ENCODE assay signal across 8 cellular contexts in the genomic region with DNA sequence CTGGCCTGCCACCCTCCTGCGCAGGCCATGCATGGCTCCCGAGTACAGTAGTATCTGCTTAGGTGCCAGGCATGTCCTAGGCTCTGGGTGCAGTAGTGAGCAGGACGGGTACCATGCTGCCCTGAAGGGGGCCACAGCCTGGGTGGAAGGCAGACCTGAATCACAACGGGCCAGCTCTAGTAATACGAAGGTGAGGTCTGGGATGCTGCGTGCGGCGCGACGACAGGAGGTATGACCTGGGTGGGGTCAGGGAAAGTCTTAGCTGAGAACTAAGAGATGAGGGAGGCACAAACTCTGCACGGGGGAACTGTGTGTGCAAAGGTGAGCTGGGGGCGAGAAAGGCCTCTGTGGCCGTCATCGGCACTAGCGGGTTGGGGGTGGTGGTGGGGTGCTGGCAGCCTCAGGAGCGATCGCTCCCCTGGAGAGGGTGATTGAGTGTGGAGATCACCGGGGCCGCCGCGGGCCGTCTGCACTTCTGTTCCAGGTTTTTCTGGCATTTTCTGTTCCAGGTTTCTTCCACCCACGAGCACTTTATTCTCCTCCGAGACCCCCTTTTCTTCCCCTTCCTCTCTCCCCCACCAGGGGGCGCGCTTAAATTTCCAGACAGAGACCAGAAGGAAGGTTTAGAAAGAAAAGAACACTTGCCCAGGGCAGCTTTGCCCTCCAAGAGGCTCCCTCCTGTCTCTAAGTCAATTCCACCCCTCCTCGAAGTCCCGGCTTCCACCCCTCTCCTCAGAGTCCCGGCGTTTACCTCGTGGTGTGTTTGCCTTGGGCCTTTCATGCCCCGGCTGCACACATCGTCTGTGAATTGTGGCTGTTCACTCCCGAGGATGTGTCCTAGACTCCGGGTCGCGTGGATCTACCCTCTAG. TPM values are rescaled to one million over a fixed set of nuclear protein-coding genes. Genes with fewer than 3 reads are reported as not detected.
DNase-seq lines count a peak whose midpoint lies in the region; ATAC-seq and TF ChIP-seq lines count a peak whose summit lies in the region.

No MANE protein-coding gene starts in this region.

- H3K9me3 ChIP-seq in NT2/D1 (ENCODE audit: insufficient read depth, low read length) (no peaks in the 10 kb centered on the region), neural progenitor cell (ENCODE audit: low read depth) (no peaks in the 10 kb centered on the region), thoracic aorta (no peaks in the 10 kb centered on the region)

- TF ChIP-seq CTCF in natural killer cell (IDR thresholded peaks at IDR 0.05) (peak; percentile 70), epithelial cell of proximal tubule (conservative IDR thresholded peaks at IDR 0.05; ENCODE audit: low read depth, low read length) (peak; percentile 93), neural progenitor cell (IDR thresholded peaks at IDR 0.05) (peak; percentile 89), thoracic aorta (IDR thresholded peaks at IDR 0.05) (peak; percentile 92)

- intact Hi-C loops in natural killer cell (cut with micrococcal nuclease), result loop anchor here (2.0 kb wide), 1 partner anchor 548 kb away; no protein-coding TSS in a partner anchor

- H3K27me3 ChIP-seq in NT2/D1 (ENCODE audit: insufficient read depth, insufficient read length) (no peaks in the 10 kb centered on the region), neural progenitor cell (no peaks in the 10 kb centered on the region), thoracic aorta (replicated peaks; ENCODE audit: insufficient read depth) (no peaks in the 10 kb centered on the region)

- H3K4me1 ChIP-seq in NT2/D1 (ENCODE audit: insufficient read depth, insufficient read length), result peaks cover 13% of the 10 kb centered on the region
- peaks cover 7% of the 10 kb centered on the region for H3K4me1 ChIP-seq in neural progenitor cell
- H3K4me1 ChIP-seq in thoracic aorta (ENCODE audit: control insufficient read depth in 1 of 2, low read depth in 2 of 2), result peaks cover 0 to 8% of the 10 kb centered on the region in 2 donors

- peaks cover 15 to 23% of the 10 kb centered on the region in 2 donors for H3K27me3 Mint-ChIP-seq in natural killer cell (ENCODE audit: low read depth in 2 of 2)
- peaks cover 10 to 14% of the 10 kb centered on the region in 2 donors for H3K27me3 Mint-ChIP-seq in natural killer cell treated with Interleukin-12 subunit alpha and Interleukin-12 subunit beta and Interleukin-15 and Interleukin-18, amount 100 ng/mL, for 72 hours
- peaks cover 8% of the 10 kb centered on the region for H3K27me3 Mint-ChIP-seq in activated CD8-positive, alpha-beta memory T cell treated with anti-CD3 and anti-CD28 coated beads, Interleukin-2, amount 10 ng/mL, durations not matched to agents 7 days and 5 days
- peaks cover 5% of the 10 kb centered on the region for H3K27me3 Mint-ChIP-seq in neural progenitor cell (ENCODE audit: insufficient read depth, low read depth)

- H3K36me3 Mint-ChIP-seq in natural killer cell, result no peaks in the 10 kb centered on the region
- H3K36me3 Mint-ChIP-seq in natural killer cell treated with Interleukin-12 subunit alpha and Interleukin-12 subunit beta and Interleukin-15 and Interleukin-18, amount 100 ng/mL, for 72 hours, result no peaks in the 10 kb centered on the region
- no peaks in the 10 kb centered on the region for H3K36me3 Mint-ChIP-seq in activated CD8-positive, alpha-beta memory T cell treated with anti-CD3 and anti-CD28 coated beads, Interleukin-2, amount 10 ng/mL, durations not matched to agents 7 days and 5 days
- H3K36me3 Mint-ChIP-seq in neural progenitor cell, result peaks cover 8% of the 10 kb centered on the region

- H3K27ac Mint-ChIP-seq in natural killer cell (no peak overlapping the region), neural progenitor cell (peak overlapping the region; percentile 29)
- H3K27ac Mint-ChIP-seq in natural killer cell treated with Interleukin-12 subunit alpha and Interleukin-12 subunit beta and Interleukin-15 and Interleukin-18, amount 100 ng/mL, for 72 hours, result no peak overlapping the region
- H3K27ac Mint-ChIP-seq in activated CD8-positive, alpha-beta memory T cell treated with anti-CD3 and anti-CD28 coated beads, Interleukin-2, amount 10 ng/mL, durations not matched to agents 7 days and 5 days, result no peak overlapping the region

- no peak overlapping the region for H3K4me2 ChIP-seq in neural progenitor cell

- ATAC-seq in natural killer cell, result peak in 2 of 3 donors; percentile 55 to 59
- no peak for ATAC-seq in natural killer cell treated with Interleukin-12 subunit alpha and Interleukin-12 subunit beta and Interleukin-15 and Interleukin-18, amount 100 ng/mL, for 72 hours
- ATAC-seq in activated CD8-positive, alpha-beta memory T cell treated with anti-CD3 and anti-CD28 coated beads, Interleukin-2, amount 10 ng/mL, durations not matched to agents 7 days and 5 days, result peak; percentile 45
- ATAC-seq in thoracic aorta (ENCODE audit: insufficient number of reproducible peaks, low FRiP score, low read depth), result no peak
- no peak for ATAC-seq in GM21360 (IDR thresholded peaks at IDR 0.05; ENCODE audit: unreplicated experiment)

- no peaks in the 10 kb centered on the region for H3K79me2 ChIP-seq in neural progenitor cell (ENCODE audit: low read depth)

- H3K36me3 ChIP-seq in NT2/D1 (ENCODE audit: insufficient read depth, insufficient read length, low read length) (peaks cover 31% of the 10 kb centered on the region), neural progenitor cell (no peaks in the 10 kb centered on the region), thoracic aorta (peaks cover 17% of the 10 kb centered on the region)

- CTCF ChIA-PET in activated CD8-positive, alpha-beta memory T cell treated with anti-CD3 and anti-CD28 coated beads, Interleukin-2, amount 10 ng/mL, durations not matched to agents 7 days and 5 days (lab: Charles Lee), result interaction anchor here (0.6 to 2.7 kb wide), 16 partner anchors 8 to 228 kb away, joined by 3 to 16 read pairs (median 5); a partner anchor contains a TSS

- H3F3A ChIP-seq in neural progenitor cell (ENCODE audit: low read depth), result no peaks in the 10 kb centered on the region

- H3K4me3 Mint-ChIP-seq in natural killer cell (peak overlapping the region; percentile 56), neural progenitor cell (no peak overlapping the region)
- no peak overlapping the region for H3K4me3 Mint-ChIP-seq in natural killer cell treated with Interleukin-12 subunit alpha and Interleukin-12 subunit beta and Interleukin-15 and Interleukin-18, amount 100 ng/mL, for 72 hours
- H3K4me3 Mint-ChIP-seq in activated CD8-positive, alpha-beta memory T cell treated with anti-CD3 and anti-CD28 coated beads, Interleukin-2, amount 10 ng/mL, durations not matched to agents 7 days and 5 days, result no peak overlapping the region

- H4K20me1 ChIP-seq in neural progenitor cell (ENCODE audit: low read depth), result no peaks in the 10 kb centered on the region

- H3K27ac ChIP-seq in neural progenitor cell, result no peak overlapping the region
- H3K27ac ChIP-seq in thoracic aorta, result peak overlapping the region in 1 of 2 donors; percentile 16

- DNase-seq in natural killer cell (peak; percentile 52), NT2/D1 (ENCODE audit: low read depth, low spot score) (peak; percentile 44), epithelial cell of proximal tubule (ENCODE audit: low read depth) (no peak), neural progenitor cell (ENCODE audit: low spot score) (peak; percentile 65), thoracic aorta (ENCODE audit: low spot score) (no peak)
- no peak for DNase-seq in natural killer cell treated with Interleukin-12 subunit alpha and Interleukin-12 subunit beta and Interleukin-15 and Interleukin-18, amount 100 ng/mL, for 72 hours (ENCODE audit: low spot score)
- DNase-seq in activated CD8-positive, alpha-beta memory T cell treated with anti-CD3 and anti-CD28 coated beads, Interleukin-2, amount 10 ng/mL, durations not matched to agents 7 days and 5 days, result peak; percentile 70

- no peak overlapping the region for H3K4me3 ChIP-seq in NT2/D1 (ENCODE audit: insufficient read length, low read depth)
- H3K4me3 ChIP-seq in epithelial cell of proximal tubule (ENCODE audit: low read depth, low read length), result peak overlapping the region; percentile 48
- H3K4me3 ChIP-seq in neural progenitor cell, result no peak overlapping the region
- peak overlapping the region; percentile 45 for H3K4me3 ChIP-seq in thoracic aorta

- H3K9me3 Mint-ChIP-seq in natural killer cell (no peaks in the 10 kb centered on the region), neural progenitor cell (peaks cover 6% of the 10 kb centered on the region)
- H3K9me3 Mint-ChIP-seq in natural killer cell treated with Interleukin-12 subunit alpha and Interleukin-12 subunit beta and Interleukin-15 and Interleukin-18, amount 100 ng/mL, for 72 hours, result no peaks in the 10 kb centered on the region
- H3K9me3 Mint-ChIP-seq in activated CD8-positive, alpha-beta memory T cell treated with anti-CD3 and anti-CD28 coated beads, Interleukin-2, amount 10 ng/mL, durations not matched to agents 7 days and 5 days (ENCODE audit: low read depth), result no peaks in the 10 kb centered on the region

- no peak overlapping the region for H2AFZ ChIP-seq in neural progenitor cell (replicated peaks)

- H3K9ac ChIP-seq in NT2/D1 (ENCODE audit: insufficient read length, low read depth), result peak overlapping the region; percentile 39
- H3K9ac ChIP-seq in neural progenitor cell, result no peak overlapping the region

- H3K4me1 Mint-ChIP-seq in natural killer cell, result peaks cover 0 to 18% of the 10 kb centered on the region in 2 donors
- H3K4me1 Mint-ChIP-seq in natural killer cell treated with Interleukin-12 subunit alpha and Interleukin-12 subunit beta and Interleukin-15 and Interleukin-18, amount 100 ng/mL, for 72 hours (ENCODE audit: low read depth in 2 of 2), result peaks cover 0 to 16% of the 10 kb centered on the region in 2 donors
- peaks cover 5% of the 10 kb centered on the region for H3K4me1 Mint-ChIP-seq in activated CD8-positive, alpha-beta memory T cell treated with anti-CD3 and anti-CD28 coated beads, Interleukin-2, amount 10 ng/mL, durations not matched to agents 7 days and 5 days
- peaks cover 35% of the 10 kb centered on the region for H3K4me1 Mint-ChIP-seq in neural progenitor cell

RNA-seq across cellular contexts. Expression of a gene that starts 15.1 kb away (rescaled TPM):
- total RNA-seq in natural killer cell (not detected), epithelial cell of proximal tubule (85.7 and 129 TPM in 2 replicates), neural progenitor cell (ENCODE audit: low replicate concordance) (8.3 and 10.3 TPM in 2 replicates), thoracic aorta (10 to 100 TPM; 50.6 to 81.0 TPM)
- not detected for total RNA-seq in natural killer cell treated with Interleukin-12 subunit alpha and Interleukin-12 subunit beta and Interleukin-15 and Interleukin-18, amount 100 ng/mL, for 72 hours
- total RNA-seq in activated CD8-positive, alpha-beta memory T cell treated with anti-CD3 and anti-CD28 coated beads, Interleukin-2, amount 10 ng/mL, durations not matched to agents 7 days and 5 days, result 1 to 10 TPM in 1 of 2 experiments, not detected in 1; 2.3 TPM

RNA-seq across cellular contexts. Expression of a gene that starts 21.6 kb away (rescaled TPM):
- total RNA-seq in natural killer cell (1 to 10 TPM in 1 of 3 donors, under 1 TPM in 2; 0.14 to 2.3 (median 0.27) TPM), epithelial cell of proximal tubule (0.75 and 1.6 TPM in 2 replicates), neural progenitor cell (ENCODE audit: low replicate concordance) (0.06 and 0.09 TPM in 2 replicates), thoracic aorta (1 to 10 TPM in 1 of 2 donors, under 1 TPM in 1; 0.14 to 2.1 TPM)
- total RNA-seq in natural killer cell treated with Interleukin-12 subunit alpha and Interleukin-12 subunit beta and Interleukin-15 and Interleukin-18, amount 100 ng/mL, for 72 hours, result 1 to 10 TPM in 1 of 2 donors, under 1 TPM in 1; 0.93 to 2.5 TPM
- under 1 TPM; 0.32 to 0.75 TPM for total RNA-seq in activated CD8-positive, alpha-beta memory T cell treated with anti-CD3 and anti-CD28 coated beads, Interleukin-2, amount 10 ng/mL, durations not matched to agents 7 days and 5 days

RNA-seq across cellular contexts. Expression of a gene that starts 44.9 kb away (rescaled TPM):
- total RNA-seq in natural killer cell (under 1 TPM in 1 of 3 donors, not detected in 2; 0.20 TPM), epithelial cell of proximal tubule (33.6 and 92.0 TPM in 2 replicates), neural progenitor cell (ENCODE audit: low replicate concordance) (12.4 and 15.9 TPM in 2 replicates), thoracic aorta (10 to 100 TPM; 31.3 to 47.7 TPM)
- total RNA-seq in natural killer cell treated with Interleukin-12 subunit alpha and Interleukin-12 subunit beta and Interleukin-15 and Interleukin-18, amount 100 ng/mL, for 72 hours, result 10 to 100 TPM in 1 of 2 donors, 1 to 10 TPM in 1; 5.5 to 20.1 TPM
- 10 to 100 TPM in 1 of 2 experiments, 1 to 10 TPM in 1; 8.3 to 19.4 TPM for total RNA-seq in activated CD8-positive, alpha-beta memory T cell treated with anti-CD3 and anti-CD28 coated beads, Interleukin-2, amount 10 ng/mL, durations not matched to agents 7 days and 5 days

Comparison
In these comparisons a context has a peak if more than half of its experiments do, and no peak if none do; other contexts are left out.
1. ATAC-seq: peak in natural killer cell (2 of 3) and activated CD8-positive, alpha-beta memory T cell treated with anti-CD3 and anti-CD28 coated beads, Interleukin-2, amount 10 ng/mL, durations not matched to agents 7 days and 5 days (single experiment); none in natural killer cell treated with Interleukin-12 subunit alpha and Interleukin-12 subunit beta and Interleukin-15 and Interleukin-18, amount 100 ng/mL, for 72 hours (0 of 2), thoracic aorta (single experiment) and GM21360 (single experiment).
2. DNase-seq: peak in natural killer cell (single experiment), NT2/D1 (single experiment), activated CD8-positive, alpha-beta memory T cell treated with anti-CD3 and anti-CD28 coated beads, Interleukin-2, amount 10 ng/mL, durations not matched to agents 7 days and 5 days (single experiment) and neural progenitor cell (single experiment); none in natural killer cell treated with Interleukin-12 subunit alpha and Interleukin-12 subunit beta and Interleukin-15 and Interleukin-18, amount 100 ng/mL, for 72 hours (single experiment), epithelial cell of proximal tubule (single experiment) and thoracic aorta (single experiment).
3. RNA of a gene that starts 44.9 kb away (total RNA-seq): 33.6 to 92.0 TPM in epithelial cell of proximal tubule, 31.3 to 47.7 TPM in thoracic aorta, 5.5 to 20.1 TPM in natural killer cell treated with Interleukin-12 subunit alpha and Interleukin-12 subunit beta and Interleukin-15 and Interleukin-18, amount 100 ng/mL, for 72 hours, 8.3 to 19.4 TPM in activated CD8-positive, alpha-beta memory T cell treated with anti-CD3 and anti-CD28 coated beads, Interleukin-2, amount 10 ng/mL, durations not matched to agents 7 days and 5 days and 12.4 to 15.9 TPM in neural progenitor cell; 0.20 TPM in natural killer cell; every median in the first group is over 4 times any median in the second.
4. H3K4me3 ChIP-seq: peak in epithelial cell of proximal tubule (single experiment) and thoracic aorta (single experiment); none in NT2/D1 (single experiment) and neural progenitor cell (single experiment).
5. Peak in every context shown above with its lines, with median percentiles within 50 percentile points of each other: CTCF ChIP-seq.